ENCODE assay signal across 9 cellular contexts in the genomic region with DNA sequence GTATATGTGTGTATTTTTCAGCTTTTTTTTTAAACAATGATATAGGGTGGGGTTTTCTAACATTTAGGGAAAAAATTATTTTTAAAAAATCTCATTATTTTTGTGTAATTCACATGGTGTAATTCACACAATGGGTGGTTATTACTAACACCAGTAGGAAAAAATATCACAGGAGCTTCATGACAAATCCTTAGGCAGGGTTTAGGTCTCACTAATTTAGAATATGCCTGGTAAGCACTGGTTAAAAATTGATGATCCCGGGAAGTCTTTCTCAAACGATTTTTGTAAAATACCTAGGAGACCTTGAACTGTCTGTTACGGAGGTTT. TPM values are rescaled to one million over a fixed set of nuclear protein-coding genes. Genes with fewer than 3 reads are reported as not detected.
DNase-seq lines count a peak whose midpoint lies in the region; ATAC-seq and TF ChIP-seq lines count a peak whose summit lies in the region.
"Had no signal": no experiment of that assay in that cellular context is flagged by ENCODE, and none has a peak within 500 bp of the region (broad histone marks: within the 10 kb centered on the region; RNA-seq: fewer than 3 reads in every experiment).

No MANE protein-coding gene starts in this region.

- H2AFZ ChIP-seq in neural cell (ENCODE audit: low read depth, low read length): peak overlapping the region; percentile 12

- H3K79me2 ChIP-seq in neural cell (replicated peaks; ENCODE audit: insufficient read depth, low read length): no peaks in the 10 kb centered on the region

- intact Hi-C loops in CD14-positive monocyte (cut with micrococcal nuclease): loop anchor here in 1 of 2 donors (5.0 kb wide), 2 partner anchors 34 to 41 kb away; no protein-coding TSS in a partner anchor

- no peak overlapping the region for H3K27ac ChIP-seq in neural cell (ENCODE audit: low read length)

- H3K27me3 ChIP-seq in neural cell (ENCODE audit: insufficient read depth, low read depth, low read length): no peaks in the 10 kb centered on the region

- H3K4me1 Mint-ChIP-seq in CD14-positive monocyte: peaks cover 45% of the 10 kb centered on the region

- H3K27ac Mint-ChIP-seq in CD14-positive monocyte: peak overlapping the region; percentile 88 to 96 (median 93)

- H3K36me3 ChIP-seq in neural cell (ENCODE audit: insufficient read depth, low read length): no peaks in the 10 kb centered on the region

- H3K4me3 ChIP-seq in choroid plexus epithelial cell (ENCODE audit: low read depth, low read length) (peak overlapping the region; percentile 34), neural cell (ENCODE audit: low read length) (peak overlapping the region; percentile 55)

- H3K36me3 Mint-ChIP-seq in CD14-positive monocyte: no peaks in the 10 kb centered on the region

- no peak for TF ChIP-seq CTCF in CD14-positive monocyte (IDR thresholded peaks at IDR 0.05)
- no peak for TF ChIP-seq CTCF in choroid plexus epithelial cell (conservative IDR thresholded peaks at IDR 0.05; ENCODE audit: low read depth, low read length)
- TF ChIP-seq CTCF in neural cell (IDR thresholded peaks at IDR 0.05; ENCODE audit: poor library complexity, severe bottlenecking): no peak

- TF ChIP-seq EP300 in neural cell (conservative IDR thresholded peaks at IDR 0.05; ENCODE audit: poor library complexity, severe bottlenecking): no peak

- ATAC-seq in HG03520 (IDR thresholded peaks at IDR 0.05; ENCODE audit: unreplicated experiment) (peak; percentile 6), HG02588 (IDR thresholded peaks at IDR 0.05; ENCODE audit: unreplicated experiment) (no peak), GM19324 (IDR thresholded peaks at IDR 0.05; ENCODE audit: low FRiP score, unreplicated experiment) (no peak)

- H3K9ac ChIP-seq in neural cell (ENCODE audit: low read length): no peak overlapping the region

- H3K9me3 Mint-ChIP-seq in CD14-positive monocyte: no peaks in the 10 kb centered on the region

- peak overlapping the region; percentile 75 to 86 for H3K4me3 Mint-ChIP-seq in CD14-positive monocyte

- H3K9me2 ChIP-seq in neural cell (ENCODE audit: insufficient read depth, low read length): no peaks in the 10 kb centered on the region

- no peaks in the 10 kb centered on the region for H4K20me1 ChIP-seq in neural cell (ENCODE audit: insufficient read depth)

- no peak for TF ChIP-seq RAD21 in neural cell (conservative IDR thresholded peaks at IDR 0.05)

- DNase-seq in CD14-positive monocyte (ENCODE audit: low spot score): no peak
- no peak for DNase-seq in choroid plexus epithelial cell (ENCODE audit: low read depth)
- no peak for DNase-seq in germinal center (ENCODE audit: low spot score)
- no peak for DNase-seq in activated CD4-positive, alpha-beta T cell treated with anti-CD3 and anti-CD28 coated beads for 48 hours
- DNase-seq: T-helper 9 cell had no signal

- no peaks in the 10 kb centered on the region for H3K9me3 ChIP-seq in neural cell (ENCODE audit: low read length)

- no peaks in the 10 kb centered on the region for H3F3A ChIP-seq in neural cell (ENCODE audit: insufficient read depth, low read length, poor library complexity, severe bottlenecking)

- H3K4me2 ChIP-seq in neural cell (ENCODE audit: low read length): peak overlapping the region; percentile 42

- H3K27me3 Mint-ChIP-seq in CD14-positive monocyte (ENCODE audit: low read depth in 3 of 3): no peaks in the 10 kb centered on the region

TF ChIP-seq in neural cell, 6 proteins besides CTCF, POLR2A, EP300 and RAD21:
- TF ChIP-seq MXI1 (conservative IDR thresholded peaks at IDR 0.05; ENCODE audit: poor library complexity, severe bottlenecking): no peak
- no peak for TF ChIP-seq SMC3 (conservative IDR thresholded peaks at IDR 0.05; ENCODE audit: poor library complexity)
- no peak for TF ChIP-seq POLR2AphosphoS5 (IDR thresholded peaks at IDR 0.05)
- no peak for TF ChIP-seq TAF1 (IDR thresholded peaks at IDR 0.05; ENCODE audit: low read depth)
- TF ChIP-seq, protein P1, sequence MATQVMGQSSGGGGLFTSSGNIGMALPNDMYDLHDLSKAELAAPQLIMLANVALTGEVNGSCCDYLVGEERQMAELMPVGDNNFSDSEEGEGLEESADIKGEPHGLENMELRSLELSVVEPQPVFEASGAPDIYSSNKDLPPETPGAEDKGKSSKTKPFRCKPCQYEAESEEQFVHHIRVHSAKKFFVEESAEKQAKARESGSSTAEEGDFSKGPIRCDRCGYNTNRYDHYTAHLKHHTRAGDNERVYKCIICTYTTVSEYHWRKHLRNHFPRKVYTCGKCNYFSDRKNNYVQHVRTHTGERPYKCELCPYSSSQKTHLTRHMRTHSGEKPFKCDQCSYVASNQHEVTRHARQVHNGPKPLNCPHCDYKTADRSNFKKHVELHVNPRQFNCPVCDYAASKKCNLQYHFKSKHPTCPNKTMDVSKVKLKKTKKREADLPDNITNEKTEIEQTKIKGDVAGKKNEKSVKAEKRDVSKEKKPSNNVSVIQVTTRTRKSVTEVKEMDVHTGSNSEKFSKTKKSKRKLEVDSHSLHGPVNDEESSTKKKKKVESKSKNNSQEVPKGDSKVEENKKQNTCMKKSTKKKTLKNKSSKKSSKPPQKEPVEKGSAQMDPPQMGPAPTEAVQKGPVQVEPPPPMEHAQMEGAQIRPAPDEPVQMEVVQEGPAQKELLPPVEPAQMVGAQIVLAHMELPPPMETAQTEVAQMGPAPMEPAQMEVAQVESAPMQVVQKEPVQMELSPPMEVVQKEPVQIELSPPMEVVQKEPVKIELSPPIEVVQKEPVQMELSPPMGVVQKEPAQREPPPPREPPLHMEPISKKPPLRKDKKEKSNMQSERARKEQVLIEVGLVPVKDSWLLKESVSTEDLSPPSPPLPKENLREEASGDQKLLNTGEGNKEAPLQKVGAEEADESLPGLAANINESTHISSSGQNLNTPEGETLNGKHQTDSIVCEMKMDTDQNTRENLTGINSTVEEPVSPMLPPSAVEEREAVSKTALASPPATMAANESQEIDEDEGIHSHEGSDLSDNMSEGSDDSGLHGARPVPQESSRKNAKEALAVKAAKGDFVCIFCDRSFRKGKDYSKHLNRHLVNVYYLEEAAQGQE (IDR thresholded peaks at IDR 0.05; ENCODE audit: borderline replicate concordance): no peak
- no peak for TF ChIP-seq EZH2 (IDR thresholded peaks at IDR 0.05; ENCODE audit: borderline replicate concordance, insufficient read depth, low read length, poor library complexity, severe bottlenecking)

RNA-seq across cellular contexts. Expression of a gene that starts 29.5 kb away (rescaled TPM):
- polyA plus RNA-seq in CD14-positive monocyte (10 to 100 TPM; 10.5 to 41.5 TPM), neural cell (1.9 and 3.0 TPM in 2 replicates)
- polyA minus RNA-seq in neural cell: 8.3 and 10.0 TPM in 2 replicates
